Comparison of ENCODE assay signal across 1 cellular context in the genomic region with DNA sequence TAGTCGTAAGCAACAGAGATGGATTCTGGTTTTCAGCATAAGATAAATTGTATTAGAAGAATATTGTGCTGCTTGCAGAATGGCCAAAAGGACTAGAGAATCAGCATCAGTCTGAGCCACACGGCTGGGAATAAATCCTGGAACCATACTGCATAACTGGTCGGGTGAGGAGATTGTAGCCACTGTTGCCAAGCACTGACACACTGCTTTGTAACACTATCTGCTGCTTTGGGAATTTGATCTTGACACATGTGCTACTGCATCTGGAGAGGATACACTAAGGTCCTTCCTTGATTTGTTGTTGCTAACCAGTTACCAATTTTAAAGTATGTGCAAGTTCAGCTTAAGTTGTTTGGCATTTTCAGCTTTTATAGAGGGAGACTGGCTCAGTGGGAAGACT.
TF ChIP-seq lines count a peak whose summit lies in the region.

No MANE protein-coding gene starts in this region.

TF ChIP-seq in WTC11, 78 proteins besides CTCF, POLR2A, EP300 and RAD21 (continued from another document):
- TF ChIP-seq, protein P1, sequence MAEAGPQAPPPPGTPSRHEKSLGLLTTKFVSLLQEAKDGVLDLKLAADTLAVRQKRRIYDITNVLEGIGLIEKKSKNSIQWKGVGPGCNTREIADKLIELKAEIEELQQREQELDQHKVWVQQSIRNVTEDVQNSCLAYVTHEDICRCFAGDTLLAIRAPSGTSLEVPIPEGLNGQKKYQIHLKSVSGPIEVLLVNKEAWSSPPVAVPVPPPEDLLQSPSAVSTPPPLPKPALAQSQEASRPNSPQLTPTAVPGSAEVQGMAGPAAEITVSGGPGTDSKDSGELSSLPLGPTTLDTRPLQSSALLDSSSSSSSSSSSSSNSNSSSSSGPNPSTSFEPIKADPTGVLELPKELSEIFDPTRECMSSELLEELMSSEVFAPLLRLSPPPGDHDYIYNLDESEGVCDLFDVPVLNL (CRISPR knock-in tag; IDR thresholded peaks at IDR 0.05; ENCODE audit: borderline replicate concordance, low read depth): no peak
- TF ChIP-seq, protein P2, sequence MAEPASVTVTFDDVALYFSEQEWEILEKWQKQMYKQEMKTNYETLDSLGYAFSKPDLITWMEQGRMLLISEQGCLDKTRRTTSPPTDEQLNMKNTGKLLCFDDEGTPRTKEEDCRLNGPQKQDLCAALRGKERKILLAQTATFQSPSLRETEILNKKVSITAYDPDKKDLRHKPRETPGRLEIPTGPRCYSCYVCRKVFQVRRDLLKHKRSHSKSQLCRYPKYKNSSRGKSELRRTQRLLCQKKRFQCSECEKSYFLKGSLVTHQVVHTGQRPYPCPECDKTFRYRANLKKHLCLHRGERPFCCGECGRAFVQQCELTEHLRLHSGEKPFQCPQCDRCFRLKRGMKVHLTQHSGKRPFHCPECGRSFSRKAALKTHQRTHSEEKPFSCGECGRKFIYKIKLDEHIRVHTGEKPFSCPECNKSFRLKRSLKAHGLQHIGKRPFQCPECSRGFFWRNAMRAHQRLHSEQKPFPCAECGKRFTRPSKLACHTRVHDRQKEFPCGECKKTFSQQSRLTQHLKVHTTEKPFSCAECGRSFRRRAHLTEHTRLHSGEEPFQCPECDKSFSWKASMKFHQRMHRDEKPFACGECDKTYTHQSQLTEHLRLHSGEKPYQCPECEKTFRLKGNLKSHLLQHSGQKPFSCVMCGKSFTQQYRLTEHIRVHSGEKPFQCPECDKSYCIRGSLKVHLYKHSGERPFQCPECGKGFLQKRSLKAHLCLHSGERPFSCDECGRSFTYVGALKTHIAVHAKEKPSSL (CRISPR knock-in tag; conservative IDR thresholded peaks at IDR 0.05): no peak
- TF ChIP-seq ESRRA (CRISPR knock-in tag; IDR thresholded peaks at IDR 0.05; ENCODE audit: borderline replicate concordance): no peak
- TF ChIP-seq, protein P3, sequence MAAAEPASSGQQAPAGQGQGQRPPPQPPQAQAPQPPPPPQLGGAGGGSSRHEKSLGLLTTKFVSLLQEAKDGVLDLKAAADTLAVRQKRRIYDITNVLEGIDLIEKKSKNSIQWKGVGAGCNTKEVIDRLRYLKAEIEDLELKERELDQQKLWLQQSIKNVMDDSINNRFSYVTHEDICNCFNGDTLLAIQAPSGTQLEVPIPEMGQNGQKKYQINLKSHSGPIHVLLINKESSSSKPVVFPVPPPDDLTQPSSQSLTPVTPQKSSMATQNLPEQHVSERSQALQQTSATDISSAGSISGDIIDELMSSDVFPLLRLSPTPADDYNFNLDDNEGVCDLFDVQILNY (CRISPR knock-in tag; IDR thresholded peaks at IDR 0.05): no peak
- no peak for TF ChIP-seq GABPB1 (CRISPR knock-in tag; IDR thresholded peaks at IDR 0.05)
- no peak for TF ChIP-seq TEAD1 (CRISPR knock-in tag; IDR thresholded peaks at IDR 0.05)
- TF ChIP-seq, protein P4, sequence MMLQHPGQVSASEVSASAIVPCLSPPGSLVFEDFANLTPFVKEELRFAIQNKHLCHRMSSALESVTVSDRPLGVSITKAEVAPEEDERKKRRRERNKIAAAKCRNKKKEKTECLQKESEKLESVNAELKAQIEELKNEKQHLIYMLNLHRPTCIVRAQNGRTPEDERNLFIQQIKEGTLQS (CRISPR knock-in tag; conservative IDR thresholded peaks at IDR 0.05): no peak
- TF ChIP-seq, protein P5, sequence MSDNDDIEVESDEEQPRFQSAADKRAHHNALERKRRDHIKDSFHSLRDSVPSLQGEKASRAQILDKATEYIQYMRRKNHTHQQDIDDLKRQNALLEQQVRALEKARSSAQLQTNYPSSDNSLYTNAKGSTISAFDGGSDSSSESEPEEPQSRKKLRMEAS (CRISPR knock-in tag; IDR thresholded peaks at IDR 0.05): no peak
- TF ChIP-seq, protein P6, sequence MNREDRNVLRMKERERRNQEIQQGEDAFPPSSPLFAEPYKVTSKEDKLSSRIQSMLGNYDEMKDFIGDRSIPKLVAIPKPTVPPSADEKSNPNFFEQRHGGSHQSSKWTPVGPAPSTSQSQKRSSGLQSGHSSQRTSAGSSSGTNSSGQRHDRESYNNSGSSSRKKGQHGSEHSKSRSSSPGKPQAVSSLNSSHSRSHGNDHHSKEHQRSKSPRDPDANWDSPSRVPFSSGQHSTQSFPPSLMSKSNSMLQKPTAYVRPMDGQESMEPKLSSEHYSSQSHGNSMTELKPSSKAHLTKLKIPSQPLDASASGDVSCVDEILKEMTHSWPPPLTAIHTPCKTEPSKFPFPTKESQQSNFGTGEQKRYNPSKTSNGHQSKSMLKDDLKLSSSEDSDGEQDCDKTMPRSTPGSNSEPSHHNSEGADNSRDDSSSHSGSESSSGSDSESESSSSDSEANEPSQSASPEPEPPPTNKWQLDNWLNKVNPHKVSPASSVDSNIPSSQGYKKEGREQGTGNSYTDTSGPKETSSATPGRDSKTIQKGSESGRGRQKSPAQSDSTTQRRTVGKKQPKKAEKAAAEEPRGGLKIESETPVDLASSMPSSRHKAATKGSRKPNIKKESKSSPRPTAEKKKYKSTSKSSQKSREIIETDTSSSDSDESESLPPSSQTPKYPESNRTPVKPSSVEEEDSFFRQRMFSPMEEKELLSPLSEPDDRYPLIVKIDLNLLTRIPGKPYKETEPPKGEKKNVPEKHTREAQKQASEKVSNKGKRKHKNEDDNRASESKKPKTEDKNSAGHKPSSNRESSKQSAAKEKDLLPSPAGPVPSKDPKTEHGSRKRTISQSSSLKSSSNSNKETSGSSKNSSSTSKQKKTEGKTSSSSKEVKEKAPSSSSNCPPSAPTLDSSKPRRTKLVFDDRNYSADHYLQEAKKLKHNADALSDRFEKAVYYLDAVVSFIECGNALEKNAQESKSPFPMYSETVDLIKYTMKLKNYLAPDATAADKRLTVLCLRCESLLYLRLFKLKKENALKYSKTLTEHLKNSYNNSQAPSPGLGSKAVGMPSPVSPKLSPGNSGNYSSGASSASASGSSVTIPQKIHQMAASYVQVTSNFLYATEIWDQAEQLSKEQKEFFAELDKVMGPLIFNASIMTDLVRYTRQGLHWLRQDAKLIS (CRISPR knock-in tag; IDR thresholded peaks at IDR 0.05; ENCODE audit: borderline replicate concordance): no peak
- TF ChIP-seq, protein P7, sequence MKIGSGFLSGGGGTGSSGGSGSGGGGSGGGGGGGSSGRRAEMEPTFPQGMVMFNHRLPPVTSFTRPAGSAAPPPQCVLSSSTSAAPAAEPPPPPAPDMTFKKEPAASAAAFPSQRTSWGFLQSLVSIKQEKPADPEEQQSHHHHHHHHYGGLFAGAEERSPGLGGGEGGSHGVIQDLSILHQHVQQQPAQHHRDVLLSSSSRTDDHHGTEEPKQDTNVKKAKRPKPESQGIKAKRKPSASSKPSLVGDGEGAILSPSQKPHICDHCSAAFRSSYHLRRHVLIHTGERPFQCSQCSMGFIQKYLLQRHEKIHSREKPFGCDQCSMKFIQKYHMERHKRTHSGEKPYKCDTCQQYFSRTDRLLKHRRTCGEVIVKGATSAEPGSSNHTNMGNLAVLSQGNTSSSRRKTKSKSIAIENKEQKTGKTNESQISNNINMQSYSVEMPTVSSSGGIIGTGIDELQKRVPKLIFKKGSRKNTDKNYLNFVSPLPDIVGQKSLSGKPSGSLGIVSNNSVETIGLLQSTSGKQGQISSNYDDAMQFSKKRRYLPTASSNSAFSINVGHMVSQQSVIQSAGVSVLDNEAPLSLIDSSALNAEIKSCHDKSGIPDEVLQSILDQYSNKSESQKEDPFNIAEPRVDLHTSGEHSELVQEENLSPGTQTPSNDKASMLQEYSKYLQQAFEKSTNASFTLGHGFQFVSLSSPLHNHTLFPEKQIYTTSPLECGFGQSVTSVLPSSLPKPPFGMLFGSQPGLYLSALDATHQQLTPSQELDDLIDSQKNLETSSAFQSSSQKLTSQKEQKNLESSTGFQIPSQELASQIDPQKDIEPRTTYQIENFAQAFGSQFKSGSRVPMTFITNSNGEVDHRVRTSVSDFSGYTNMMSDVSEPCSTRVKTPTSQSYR (CRISPR knock-in tag; IDR thresholded peaks at IDR 0.05): no peak
- TF ChIP-seq HMGA2 (CRISPR knock-in tag; IDR thresholded peaks at IDR 0.05): no peak
TF ChIP-seq in WTC11: peak in this region for 0.
